In the genomic region with DNA sequence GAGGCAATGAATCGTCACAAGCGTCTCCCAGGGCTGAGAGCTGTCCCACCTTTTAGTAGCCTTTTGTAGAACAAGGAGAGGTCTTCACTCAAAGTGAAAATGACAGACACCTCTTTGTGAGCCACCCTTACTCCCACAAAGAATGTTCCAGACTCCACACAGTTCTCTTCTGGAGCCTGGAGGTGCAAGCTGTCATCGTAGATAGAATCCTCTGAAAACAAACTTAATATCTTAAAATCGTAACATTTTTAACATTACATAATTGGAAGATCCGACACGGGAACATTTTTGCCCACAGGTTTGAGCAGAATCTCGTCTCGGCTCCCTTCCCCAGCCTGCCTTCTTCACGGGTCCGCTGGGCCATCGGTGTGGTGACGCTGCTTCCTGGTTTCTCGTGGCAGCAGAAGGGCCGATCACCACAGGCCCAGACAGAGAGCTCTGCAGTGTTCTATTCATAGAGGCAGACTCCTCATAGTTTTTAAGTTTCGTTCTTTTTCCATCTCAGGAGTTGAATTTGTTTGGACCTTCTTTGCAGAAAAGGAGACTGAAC, we compare ENCODE assay signal across 31 cellular contexts.
"Had no signal": no experiment of that assay in that cellular context is flagged by ENCODE, and none has a peak within 500 bp of the region (broad histone marks: within the 10 kb centered on the region; RNA-seq: fewer than 3 reads in every experiment).

No MANE protein-coding gene starts in this region.

- H3K27me3 ChIP-seq: brain microvascular endothelial cell, Peyer's patch, SJSA1 had no signal

- H3K4me1 Mint-ChIP-seq: activated CD4-positive, alpha-beta T cell treated with anti-CD3 and anti-CD28 coated beads, Interleukin-2, amount 10 ng/mL, durations not matched to agents 24 days and 14 days; activated naive CD8-positive, alpha-beta T cell treated with anti-CD3 and anti-CD28 coated beads for 36 hours; activated T-helper 17 cell treated with anti-CD3 and anti-CD28 coated beads, Interleukin-2, amount 50 U/mL, for 72 hours; central memory CD8-positive, alpha-beta T cell had no signal

- H3K27me3 Mint-ChIP-seq: activated CD4-positive, alpha-beta T cell treated with anti-CD3 and anti-CD28 coated beads, Interleukin-2, amount 10 ng/mL, durations not matched to agents 24 days and 14 days; activated CD8-positive, alpha-beta T cell treated with anti-CD3 and anti-CD28 coated beads for 36 hours; activated naive CD8-positive, alpha-beta T cell treated with anti-CD3 and anti-CD28 coated beads for 36 hours; activated T-helper 17 cell treated with anti-CD3 and anti-CD28 coated beads, Interleukin-2, amount 50 U/mL, for 72 hours; central memory CD8-positive, alpha-beta T cell had no signal

- DNase-seq: activated CD4-positive, alpha-beta T cell treated with anti-CD3 and anti-CD28 coated beads, Interleukin-2, amount 10 ng/mL, durations not matched to agents 24 days and 14 days; activated CD4-positive, alpha-beta T cell treated with anti-CD3 and anti-CD28 coated beads, Interleukin-2, amount 50 U/mL, for 4 hours; activated CD8-positive, alpha-beta T cell treated with anti-CD3 and anti-CD28 coated beads for 36 hours; activated effector memory CD4-positive, alpha-beta T cell treated with anti-CD3 and anti-CD28 coated beads, Interleukin-2, amount 50 U/mL, for 16 hours; activated naive CD4-positive, alpha-beta T cell; activated naive CD4-positive, alpha-beta T cell treated with anti-CD3 and anti-CD28 coated beads, Interleukin-2, amount 50 U/mL, for 16 hours; activated naive CD8-positive, alpha-beta T cell treated with anti-CD3 and anti-CD28 coated beads for 36 hours; activated T-cell treated with anti-CD3 and anti-CD28 coated beads, Interleukin-2, amount 50 U/mL, for 1 hour; activated T-cell treated with anti-CD3 and anti-CD28 coated beads, Interleukin-2, amount 50 U/mL, for 72 hours; amniotic stem cell; aorta; brain microvascular endothelial cell; MM.1S; MV-4-11; NCI-H1092; NCI-H146; NCI-H187; NCI-H2081; NCI-H226; NCI-H446 treated with DMSO at 0.1 percent for 48 hours; NCI-H69; PC-3; Peyer's patch; RPMI8226; SK-N-SH had no signal

- H3K4me2 ChIP-seq: KMS-11, SK-N-SH had no signal

- H3K4me1 ChIP-seq: Peyer's patch, SJSA1 had no signal

- H3K4me3 Mint-ChIP-seq: activated CD4-positive, alpha-beta T cell treated with anti-CD3 and anti-CD28 coated beads, Interleukin-2, amount 10 ng/mL, durations not matched to agents 24 days and 14 days; activated CD8-positive, alpha-beta T cell treated with anti-CD3 and anti-CD28 coated beads for 36 hours; activated naive CD8-positive, alpha-beta T cell treated with anti-CD3 and anti-CD28 coated beads for 36 hours; activated T-cell treated with anti-CD3 and anti-CD28 coated beads, Interleukin-2, amount 50 U/mL, for 72 hours; activated T-helper 17 cell treated with anti-CD3 and anti-CD28 coated beads, Interleukin-2, amount 50 U/mL, for 72 hours; central memory CD8-positive, alpha-beta T cell; T-helper 1 cell treated with Interleukin-12 subunit alpha and Interleukin-12 subunit beta and Interleukin-4 antibody, amounts not matched to agents 30 μg/mL and 1 μg/mL, for 36 hours; T-helper 2 cell treated with Interferon-gamma antibody and Interleukin-4, amounts not matched to agents 5 μg/mL and 100 μg/mL, for 36 hours had no signal

- H3K9me3 ChIP-seq: Peyer's patch, SJSA1, SK-N-SH had no signal

- H3K4me3 ChIP-seq: Peyer's patch, SJSA1 had no signal

- H3K9me3 Mint-ChIP-seq: activated CD4-positive, alpha-beta T cell treated with anti-CD3 and anti-CD28 coated beads, Interleukin-2, amount 10 ng/mL, durations not matched to agents 24 days and 14 days; activated CD8-positive, alpha-beta T cell treated with anti-CD3 and anti-CD28 coated beads for 36 hours; activated naive CD8-positive, alpha-beta T cell treated with anti-CD3 and anti-CD28 coated beads for 36 hours; activated T-cell treated with anti-CD3 and anti-CD28 coated beads, Interleukin-2, amount 50 U/mL, for 72 hours; activated T-helper 17 cell treated with anti-CD3 and anti-CD28 coated beads, Interleukin-2, amount 50 U/mL, for 72 hours; central memory CD8-positive, alpha-beta T cell; T-helper 1 cell treated with Interleukin-12 subunit alpha and Interleukin-12 subunit beta and Interleukin-4 antibody, amounts not matched to agents 30 μg/mL and 1 μg/mL, for 36 hours; T-helper 2 cell treated with Interferon-gamma antibody and Interleukin-4, amounts not matched to agents 5 μg/mL and 100 μg/mL, for 36 hours had no signal

- H3K27ac ChIP-seq: brain microvascular endothelial cell, KMS-11, Peyer's patch, SJSA1 had no signal

- H3K9ac ChIP-seq: KMS-11, SK-N-SH had no signal

- H3K27ac Mint-ChIP-seq: activated CD4-positive, alpha-beta T cell treated with anti-CD3 and anti-CD28 coated beads, Interleukin-2, amount 10 ng/mL, durations not matched to agents 24 days and 14 days; activated CD8-positive, alpha-beta T cell treated with anti-CD3 and anti-CD28 coated beads for 36 hours; activated naive CD8-positive, alpha-beta T cell treated with anti-CD3 and anti-CD28 coated beads for 36 hours; activated T-cell treated with anti-CD3 and anti-CD28 coated beads, Interleukin-2, amount 50 U/mL, for 72 hours; activated T-helper 17 cell treated with anti-CD3 and anti-CD28 coated beads, Interleukin-2, amount 50 U/mL, for 72 hours; T-helper 1 cell treated with Interleukin-12 subunit alpha and Interleukin-12 subunit beta and Interleukin-4 antibody, amounts not matched to agents 30 μg/mL and 1 μg/mL, for 36 hours; T-helper 2 cell treated with Interferon-gamma antibody and Interleukin-4, amounts not matched to agents 5 μg/mL and 100 μg/mL, for 36 hours had no signal

- H3K36me3 ChIP-seq: SJSA1 had no signal
